In genomic region chr2:189115126-189115525, GRCh38 we compare ENCODE assay signal across 11 cellular contexts.
DNase-seq lines count a peak whose midpoint lies in the region; ATAC-seq, FAIRE-seq and TF ChIP-seq lines count a peak whose summit lies in the region.
"Had no signal": no experiment of that assay in that cellular context is flagged by ENCODE, and none has a peak within 500 bp of the region (broad histone marks: within the 10 kb centered on the region; RNA-seq: fewer than 3 reads in every experiment).

No MANE protein-coding gene starts in this region.

- H3K56ac ChIP-seq in IMR-90 (ENCODE audit: extremely low read depth, insufficient read depth, low read length) = no peak overlapping the region

- CTCF ChIA-PET in IMR-90 (lab: Yijun Ruan, JAX) = interaction anchor here (0.6 kb wide), 1 partner anchor 33 kb away, joined by 3 read pairs; no protein-coding TSS in a partner anchor

- dilution Hi-C loops in IMR-90 (cut with HindIII; ENCODE audit: low sequenced_read_pairs, unreplicated experiment) = no loop called here

- H3K4me2 ChIP-seq in IMR-90 (ENCODE audit: low read depth, low read length) (no peak overlapping the region), astrocyte (ENCODE audit: low read length) (no peak overlapping the region)

- FAIRE-seq in astrocyte (lab: Jason Lieb, UNC) = no peak

- no peak overlapping the region for H2BK20ac ChIP-seq in IMR-90 (ENCODE audit: low read depth, low read length)

- H3K9ac ChIP-seq in IMR-90 (ENCODE audit: low read depth, low read length) (peak overlapping the region; percentile 32; the same call in 1 of the 2 replicates), astrocyte (ENCODE audit: low read length) (no peak overlapping the region)

- peaks cover 7% of the 10 kb centered on the region for H3K36me3 ChIP-seq in IMR-90 (ENCODE audit: control insufficient read depth, insufficient read depth, low read length)
- no peaks in the 10 kb centered on the region for H3K36me3 ChIP-seq in astrocyte (ENCODE audit: insufficient read depth, low read length)
- no peaks in the 10 kb centered on the region for H3K36me3 ChIP-seq in vagina

- no peak overlapping the region; a peak in 1 of 4 replicates for H4K8ac ChIP-seq in IMR-90 (ENCODE audit: low read depth in 2 of 2, low read length in 2 of 2)

- no peaks in the 10 kb centered on the region for H3K9me3 ChIP-seq in IMR-90 (ENCODE audit: control insufficient read depth, insufficient read depth, low read length)
- H3K9me3 ChIP-seq in astrocyte (ENCODE audit: insufficient read depth, low read depth, low read length) = no peaks in the 10 kb centered on the region
- H3K9me3 ChIP-seq in vagina = no peaks in the 10 kb centered on the region

- TF ChIP-seq POLR2A in IMR-90 (IDR thresholded peaks at IDR 0.05; ENCODE audit: low read depth, low read length) (no peak), vagina (IDR thresholded peaks at IDR 0.05) (no peak)

- in situ Hi-C loops in IMR-90 (cut with MboI; ENCODE audit: low sequenced_read_pairs) = no loop called here

- DNase-seq in AG20443 (ENCODE audit: low spot score) = peak; percentile 12
- peak; percentile 38 for DNase-seq in IMR-90
- DNase-seq in astrocyte (ENCODE audit: low read depth) = no peak
- no peak for DNase-seq in left lobe of liver (ENCODE audit: low spot score)
- no peak for DNase-seq in vagina (ENCODE audit: extremely low spot score in 2 of 2)
- no peak for DNase-seq in A172 (ENCODE audit: low spot score)
- DNase-seq in NCI-H2196 treated with DMSO at 0.1 percent for 48 hours (lab: John Stamatoyannopoulos, UW; ENCODE audit: unreplicated experiment) = no peak
- DNase-seq: DMS79, GOT3, T-helper 1 cell had no signal

- H3K9me1 ChIP-seq in IMR-90 (ENCODE audit: insufficient read depth, low read length) = peaks cover 7% of the 10 kb centered on the region

- no peak overlapping the region for H2AFZ ChIP-seq in IMR-90 (replicated peaks; ENCODE audit: low read length, poor library complexity)
- H2AFZ ChIP-seq in astrocyte (ENCODE audit: low read depth, low read length) = no peak overlapping the region

- H2BK120ac ChIP-seq in IMR-90 (ENCODE audit: low read depth, low read length) = no peak overlapping the region

- ATAC-seq in IMR-90 (ENCODE audit: low read depth) (no peak), left lobe of liver (peak; percentile 21)
- no peak for ATAC-seq in activated CD4-positive, CD25-positive, alpha-beta regulatory T cell treated with anti-CD3 and anti-CD28 coated beads, Interleukin-2, amount 50 U/mL, for 24 hours

- H3K18ac ChIP-seq in IMR-90 (ENCODE audit: low read depth, low read length) = no peak overlapping the region

- peak overlapping the region; percentile 53 for H3K27ac Mint-ChIP-seq in astrocyte (ENCODE audit: unreplicated experiment)

- no peak overlapping the region for H3K23ac ChIP-seq in IMR-90 (ENCODE audit: low read depth, low read length)

- no peaks in the 10 kb centered on the region for H3K27me3 ChIP-seq in IMR-90 (ENCODE audit: control insufficient read depth, insufficient read depth, low read length)
- no peaks in the 10 kb centered on the region for H3K27me3 ChIP-seq in astrocyte (ENCODE audit: insufficient read depth, low read length)
- no peaks in the 10 kb centered on the region for H3K27me3 ChIP-seq in vagina

- peaks cover 14% of the 10 kb centered on the region; the same call in 1 of the 2 replicates for H4K20me1 ChIP-seq in IMR-90 (ENCODE audit: insufficient read depth, low read length)
- H4K20me1 ChIP-seq in astrocyte (ENCODE audit: insufficient read depth, low read length) = peaks cover 6% of the 10 kb centered on the region

- no peaks in the 10 kb centered on the region for H3K27me3 Mint-ChIP-seq in astrocyte (ENCODE audit: low read depth, unreplicated experiment)

- no peak overlapping the region for H4K5ac ChIP-seq in IMR-90 (ENCODE audit: low read depth, low read length)

- TF ChIP-seq RAD21 in IMR-90 (IDR thresholded peaks at IDR 0.05; ENCODE audit: low read length) = peak; percentile 48

- intact Hi-C loops in IMR-90 (cut with micrococcal nuclease) = loop anchor here (5.0 kb wide), 1 partner anchor 172 kb away; no protein-coding TSS in a partner anchor
- intact Hi-C loops in vagina (cut with DNase I) = no loop called here

- H3K9me3 Mint-ChIP-seq in astrocyte (ENCODE audit: unreplicated experiment) = no peaks in the 10 kb centered on the region

- H3K4me1 ChIP-seq in IMR-90 (ENCODE audit: control insufficient read depth, insufficient read depth, low read length) (peaks cover 17% of the 10 kb centered on the region), astrocyte (ENCODE audit: insufficient read depth, low read length) (peaks cover 17% of the 10 kb centered on the region), vagina (peaks cover 18% of the 10 kb centered on the region)

- no CpG with 5 or more reads among the region's 2 CpGs for WGBS in IMR-90 (ENCODE audit: extremely low coverage in 2 of 2, insufficient read length in 1 of 2), 2 experiments

- H2BK5ac ChIP-seq in IMR-90 (ENCODE audit: low read depth, low read length, poor library complexity, severe bottlenecking) = peak overlapping the region; percentile 89

- TF ChIP-seq CTCF in IMR-90 (conservative IDR thresholded peaks at IDR 0.05; ENCODE audit: low read depth, low read length) (peak; percentile 32), astrocyte (IDR thresholded peaks at IDR 0.05; ENCODE audit: insufficient read depth, low read depth, low read length) (no peak), vagina (IDR thresholded peaks at IDR 0.05) (peak in 1 of 3 experiments; percentile 11)

- H3K36me3 Mint-ChIP-seq in astrocyte (ENCODE audit: low read depth, unreplicated experiment) = no peaks in the 10 kb centered on the region

- H3K27ac ChIP-seq in IMR-90 (ENCODE audit: insufficient read depth, low read length) (peak overlapping the region; percentile 61; the same call in 1 of the 2 replicates), astrocyte (ENCODE audit: low read depth, low read length) (no peak overlapping the region), vagina (no peak overlapping the region)

- H2AK5ac ChIP-seq in IMR-90 (ENCODE audit: low read depth, low read length) = no peak overlapping the region

- H2AK9ac ChIP-seq in IMR-90 (replicated peaks; ENCODE audit: low read depth, low read length, poor library complexity) = no peak overlapping the region

- H4K91ac ChIP-seq in IMR-90 (ENCODE audit: insufficient read depth, low read depth, low read length) = no peak overlapping the region

- H3K79me2 ChIP-seq in astrocyte (ENCODE audit: insufficient read depth, low read length) = peaks cover 92% of the 10 kb centered on the region

- H3K79me1 ChIP-seq in IMR-90 (ENCODE audit: low read depth in 1 of 2, low read length in 2 of 2) = peaks cover 18 to 47% of the 10 kb centered on the region in 2 experiments

- POLR2A ChIA-PET in IMR-90 (lab: Charles Lee; ENCODE audit: unreplicated experiment) = interaction anchor here (1.0 kb wide), 1 partner anchor 62 kb away, joined by 8 read pairs; no protein-coding TSS in a partner anchor

- H2BK15ac ChIP-seq in IMR-90 (ENCODE audit: low read depth, low read length) = no peak overlapping the region

- H3K4me3 Mint-ChIP-seq in astrocyte (ENCODE audit: unreplicated experiment) = no peak overlapping the region

- BruUV-seq in IMR-90 (replicated peaks; lab: Mats Ljungman, UMichigan) = no TSS peak

- no peak overlapping the region for H3K4me3 ChIP-seq in IMR-90 (ENCODE audit: insufficient read depth, low read depth, low read length)
- H3K4me3 ChIP-seq in astrocyte (ENCODE audit: insufficient read depth, low read depth, low read length) = no peak overlapping the region
- no peak overlapping the region for H3K4me3 ChIP-seq in vagina

- H3K4ac ChIP-seq in IMR-90 (ENCODE audit: low read depth, low read length) = no peak overlapping the region

- H3K4me1 Mint-ChIP-seq in astrocyte (ENCODE audit: low read depth, unreplicated experiment) = peaks cover 49% of the 10 kb centered on the region

- H3K14ac ChIP-seq in IMR-90 (replicated peaks; ENCODE audit: low read depth, low read length) = no peak overlapping the region

TF ChIP-seq in IMR-90, 13 proteins besides CTCF, POLR2A, EP300 and RAD21:
- TF ChIP-seq SMC3 (IDR thresholded peaks at IDR 0.05; ENCODE audit: low read depth, low read length) = peak; percentile 40
- no peak for TF ChIP-seq FOS (IDR thresholded peaks at IDR 0.05; ENCODE audit: low read depth, low read length)

Comparison
In these comparisons a context has a peak if more than half of its experiments do, and no peak if none do; other contexts are left out.
1. DNase-seq: peak in AG20443 (single experiment) and IMR-90 (single experiment); none in astrocyte (single experiment), left lobe of liver (single experiment), vagina (0 of 2), A172 (single experiment) and NCI-H2196 treated with DMSO at 0.1 percent for 48 hours (single experiment).